ENCODE assay signal across 8 cellular contexts in the genomic region with DNA sequence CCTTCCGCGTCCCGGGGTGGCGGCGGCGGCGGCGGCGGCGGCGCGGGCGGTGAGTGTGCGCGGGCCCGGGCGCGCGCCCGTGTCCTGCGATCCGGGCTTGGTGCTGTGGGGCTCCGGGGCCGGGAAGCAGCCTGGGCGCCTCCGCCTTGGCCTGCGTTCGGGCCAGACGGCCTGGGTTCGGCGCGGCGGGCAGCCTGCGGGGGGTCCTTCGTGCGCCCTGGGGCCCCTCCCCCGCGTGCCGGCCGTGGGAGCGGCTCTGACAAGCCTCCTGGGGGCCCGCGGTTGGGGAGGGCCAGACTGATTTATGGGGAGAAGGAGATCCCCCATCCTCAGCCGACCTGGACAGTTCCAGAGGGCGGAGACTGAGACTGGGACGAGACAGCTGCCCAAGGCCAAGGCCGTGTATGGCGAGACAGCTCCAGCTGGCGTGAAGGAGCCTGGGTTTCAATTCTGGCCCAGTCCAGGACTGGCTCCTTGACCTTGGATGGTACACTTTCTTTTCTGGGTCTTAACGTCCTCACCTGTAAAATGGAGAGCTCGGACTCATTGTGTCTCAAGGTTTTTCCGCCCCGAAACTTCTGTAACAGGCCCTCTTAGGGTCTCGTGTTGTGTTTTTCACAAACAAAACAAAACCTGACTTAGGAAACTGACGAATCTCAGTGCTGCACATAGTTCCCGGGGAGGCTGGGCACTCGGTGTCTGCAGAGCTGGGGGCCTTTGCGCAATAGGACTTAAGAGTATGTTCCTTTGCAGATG.
DNase-seq lines count a peak whose midpoint lies in the region; ATAC-seq and TF ChIP-seq lines count a peak whose summit lies in the region.

No MANE protein-coding gene starts in this region.

- TF ChIP-seq CTCF in RWPE1 (conservative IDR thresholded peaks at IDR 0.05; ENCODE audit: low read depth) = no peak

- DNase-seq in D341Med (ENCODE audit: low spot score) = peak; percentile 85
- DNase-seq in RWPE1 (ENCODE audit: low spot score) = peak; percentile 70
- peak in 43 of 58 donors; percentile 25 to 77 (median 54) for DNase-seq in anterior cingulate cortex (lab: John Stamatoyannopoulos, UW)
- peak; percentile 65 for DNase-seq in hepatic stellate cell (ENCODE audit: low spot score)
- peak; percentile 31 for DNase-seq in putamen (ENCODE audit: low spot score)
- DNase-seq in NCI-H1930 (lab: John Stamatoyannopoulos, UW) = no peak

- peak; percentile 39 for ATAC-seq in GM19455 (IDR thresholded peaks at IDR 0.05; ENCODE audit: unreplicated experiment)
- ATAC-seq in HG03571 (IDR thresholded peaks at IDR 0.05; ENCODE audit: unreplicated experiment) = peak; percentile 33

- H3K27ac ChIP-seq in RWPE1 = peak overlapping the region; percentile 88

- CTCF ChIA-PET in RWPE1 (lab: Yijun Ruan, JAX) = interaction anchor here (0.5 to 1.3 kb wide), 4 partner anchors 74 to 526 kb away, joined by 3 to 5 read pairs (median 4); no protein-coding TSS in a partner anchor

- POLR2A ChIA-PET in RWPE1 (lab: Yijun Ruan, JAX; ENCODE audit: low non-redundant PET) = interaction anchor here (0.6 kb wide), 2 partner anchors 9 to 30 kb away, joined by 3 to 9 read pairs; no protein-coding TSS in a partner anchor

Comparison
In these comparisons a context has a peak if more than half of its experiments do, and no peak if none do; other contexts are left out.
1. DNase-seq: peak in D341Med (single experiment), RWPE1 (single experiment), anterior cingulate cortex (43 of 58), hepatic stellate cell (single experiment) and putamen (single experiment); none in NCI-H1930 (0 of 2).